ENCODE assay signal across 25 cellular contexts in genomic region chr16:50570808-50571598, GRCh38.
"Had no signal": no experiment of that assay in that cellular context is flagged by ENCODE, and none has a peak within 500 bp of the region (broad histone marks: within the 10 kb centered on the region; RNA-seq: fewer than 3 reads in every experiment).

No MANE protein-coding gene starts in this region.

- H3K4me3 ChIP-seq: cardiac muscle cell, Peyer's patch, SJSA1 had no signal

- H3K27ac ChIP-seq: cardiac muscle cell, KMS-11, Peyer's patch, SJSA1 had no signal

- H3K4me1 ChIP-seq: Peyer's patch, SJSA1 had no signal

- H3K9me3 ChIP-seq: Peyer's patch had no signal

- H3K36me3 Mint-ChIP-seq: activated naive CD8-positive, alpha-beta T cell; brain had no signal

- H3K27me3 Mint-ChIP-seq: activated CD4-positive, alpha-beta memory T cell treated with anti-CD3 and anti-CD28 coated beads, Interleukin-2, amount 10 ng/mL, durations not matched to agents 7 days and 5 days; activated CD4-positive, alpha-beta T cell treated with anti-CD3 and anti-CD28 coated beads, Interleukin-2, amount 10 ng/mL, durations not matched to agents 7 days and 5 days; activated naive CD8-positive, alpha-beta T cell; activated T-helper 17 cell treated with anti-CD3 and anti-CD28 coated beads, Interleukin-2, amount 50 U/mL, for 72 hours had no signal

- DNase-seq: activated CD4-positive, alpha-beta memory T cell treated with anti-CD3 and anti-CD28 coated beads, Interleukin-2, amount 10 ng/mL, durations not matched to agents 7 days and 5 days; activated CD4-positive, alpha-beta T cell treated with anti-CD3 and anti-CD28 coated beads, Interleukin-2, amount 10 ng/mL, durations not matched to agents 7 days and 5 days; activated CD4-positive, CD25-positive, alpha-beta regulatory T cell; activated gamma-delta T cell; activated naive CD4-positive, alpha-beta T cell treated with anti-CD3 and anti-CD28 coated beads for 36 hours; activated T-cell treated with anti-CD3 and anti-CD28 coated beads for 4 hours; activated T-cell treated with anti-CD3 and anti-CD28 coated beads, Interleukin-2, amount 50 U/mL, for 48 hours; amygdala; NCI-H1092 treated with DMSO at 0.1 percent for 48 hours; NCI-H1417 treated with DMSO at 0.1 percent for 48 hours; NCI-H1694; NCI-H2029; NCI-H2107; NCI-H2171 treated with DMSO at 0.1 percent for 48 hours; NCI-H226; Peyer's patch; SHP77; T-helper 9 cell had no signal

- H3K4me3 Mint-ChIP-seq: activated CD4-positive, alpha-beta memory T cell treated with anti-CD3 and anti-CD28 coated beads, Interleukin-2, amount 10 ng/mL, durations not matched to agents 7 days and 5 days; activated CD4-positive, alpha-beta T cell treated with anti-CD3 and anti-CD28 coated beads, Interleukin-2, amount 10 ng/mL, durations not matched to agents 7 days and 5 days; activated naive CD4-positive, alpha-beta T cell treated with anti-CD3 and anti-CD28 coated beads for 36 hours; activated naive CD8-positive, alpha-beta T cell; activated T-helper 17 cell treated with anti-CD3 and anti-CD28 coated beads, Interleukin-2, amount 50 U/mL, for 72 hours; brain; T-helper 1 cell treated with Interleukin-12 subunit alpha and Interleukin-12 subunit beta and Interleukin-4 antibody, amounts not matched to agents 30 μg/mL and 1 μg/mL, for 36 hours had no signal

- H3K27me3 ChIP-seq: Peyer's patch, SJSA1 had no signal

- H3K27ac Mint-ChIP-seq: activated CD4-positive, alpha-beta memory T cell treated with anti-CD3 and anti-CD28 coated beads, Interleukin-2, amount 10 ng/mL, durations not matched to agents 7 days and 5 days; activated CD4-positive, alpha-beta T cell treated with anti-CD3 and anti-CD28 coated beads, Interleukin-2, amount 10 ng/mL, durations not matched to agents 7 days and 5 days; activated naive CD8-positive, alpha-beta T cell; T-helper 1 cell treated with Interleukin-12 subunit alpha and Interleukin-12 subunit beta and Interleukin-4 antibody, amounts not matched to agents 30 μg/mL and 1 μg/mL, for 36 hours had no signal

- H3K36me3 ChIP-seq: cardiac muscle cell, Peyer's patch, SJSA1 had no signal

- H3K4me1 Mint-ChIP-seq: activated CD4-positive, alpha-beta memory T cell treated with anti-CD3 and anti-CD28 coated beads, Interleukin-2, amount 10 ng/mL, durations not matched to agents 7 days and 5 days; activated CD4-positive, alpha-beta T cell treated with anti-CD3 and anti-CD28 coated beads, Interleukin-2, amount 10 ng/mL, durations not matched to agents 7 days and 5 days; activated T-helper 17 cell treated with anti-CD3 and anti-CD28 coated beads, Interleukin-2, amount 50 U/mL, for 72 hours had no signal

- H3K9me3 Mint-ChIP-seq: activated CD4-positive, alpha-beta memory T cell treated with anti-CD3 and anti-CD28 coated beads, Interleukin-2, amount 10 ng/mL, durations not matched to agents 7 days and 5 days; activated CD4-positive, alpha-beta T cell treated with anti-CD3 and anti-CD28 coated beads, Interleukin-2, amount 10 ng/mL, durations not matched to agents 7 days and 5 days; activated naive CD4-positive, alpha-beta T cell treated with anti-CD3 and anti-CD28 coated beads for 36 hours; activated T-helper 17 cell treated with anti-CD3 and anti-CD28 coated beads, Interleukin-2, amount 50 U/mL, for 72 hours; T-helper 1 cell treated with Interleukin-12 subunit alpha and Interleukin-12 subunit beta and Interleukin-4 antibody, amounts not matched to agents 30 μg/mL and 1 μg/mL, for 36 hours had no signal
